8 cellular contexts compared by ENCODE assay signal in the genomic region with DNA sequence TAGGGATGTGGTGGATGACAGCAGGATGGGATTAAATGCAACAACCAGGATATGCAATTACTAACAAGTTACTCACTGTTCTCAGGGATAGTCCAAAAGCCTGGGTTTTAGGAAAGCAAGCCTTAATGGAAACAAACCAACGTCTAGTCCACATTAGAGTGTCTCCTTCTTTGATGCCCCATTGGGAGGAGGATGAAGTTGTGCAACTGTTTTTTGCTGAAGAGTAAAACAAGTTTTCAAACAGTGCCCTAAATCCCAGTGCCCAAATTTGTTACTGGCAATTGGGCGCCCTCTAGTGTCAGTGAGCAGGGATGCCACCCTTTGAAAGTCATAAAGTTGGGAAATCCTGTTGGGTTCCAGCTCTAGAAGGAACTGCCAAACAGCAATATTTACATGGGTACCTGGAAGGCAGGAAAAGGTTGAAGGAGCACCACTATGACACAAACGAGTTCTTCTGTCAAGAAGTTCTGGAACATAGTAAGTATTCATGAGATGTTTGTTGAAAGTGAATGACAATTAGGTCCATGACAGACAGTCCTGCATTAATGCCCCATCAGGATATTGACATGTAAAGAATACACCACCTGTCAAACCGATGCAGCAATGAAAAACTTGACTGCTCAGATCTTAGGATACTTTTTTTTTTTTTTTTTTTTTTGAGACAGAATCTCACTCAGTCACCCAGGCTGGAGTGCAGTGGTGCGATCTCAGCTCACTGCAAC. TPM values are rescaled to one million over a fixed set of nuclear protein-coding genes. Genes with fewer than 3 reads are reported as not detected.
A peak's percentile ranks its signal among the peaks of the same experiment; 100 is the strongest.
DNase-seq lines count a peak whose midpoint lies in the region; ATAC-seq, FAIRE-seq and TF ChIP-seq lines count a peak whose summit lies in the region.

No MANE protein-coding gene starts in this region.

- no peaks in the 10 kb centered on the region for H3K9me3 Mint-ChIP-seq in activated T-helper 1 cell treated with anti-CD3 and anti-CD28 coated beads, Interleukin-12 subunit alpha, Interleukin-12 subunit beta, Interleukin-2, Interleukin-4 antibody, amounts not matched to agents 30 ng/mL and 10 ng/mL and 1 ng/mL, durations not matched to agents 14 hours and 24 hours and 36 hours

- intact Hi-C loops in activated T-helper 1 cell treated with anti-CD3 and anti-CD28 coated beads, Interleukin-12 subunit alpha, Interleukin-12 subunit beta, Interleukin-2, Interleukin-4 antibody, amounts not matched to agents 30 ng/mL and 10 ng/mL and 1 ng/mL, durations not matched to agents 14 hours and 24 hours and 36 hours (cut with micrococcal nuclease) = loop anchor here (1.0 to 5.0 kb wide), 4 partner anchors 43 to 463 kb away; no protein-coding TSS in a partner anchor

- H3K4me3 Mint-ChIP-seq in activated T-helper 1 cell treated with anti-CD3 and anti-CD28 coated beads, Interleukin-12 subunit alpha, Interleukin-12 subunit beta, Interleukin-2, Interleukin-4 antibody, amounts not matched to agents 30 ng/mL and 10 ng/mL and 1 ng/mL, durations not matched to agents 14 hours and 24 hours and 36 hours = no peak overlapping the region

- ATAC-seq in GM21447 (IDR thresholded peaks at IDR 0.05; ENCODE audit: unreplicated experiment) = no peak

- TF ChIP-seq CTCF in D721Med (IDR thresholded peaks at IDR 0.05; ENCODE audit: insufficient read depth, missing control alignments) (peak; percentile 99), fibroblast of the aortic adventitia (IDR thresholded peaks at IDR 0.05; ENCODE audit: insufficient read depth, low read length) (peak; percentile 95)

- no peak for DNase-seq in D721Med (ENCODE audit: insufficient read length, low spot score)
- DNase-seq in HUDEP-2 (lab: John Stamatoyannopoulos, UW; ENCODE audit: unreplicated experiment in 76 of 76) = peak in 51 of 76 experiments; percentile 7 to 74 (median 38)
- peak; percentile 72 for DNase-seq in RKO (ENCODE audit: low spot score)
- DNase-seq in activated T-helper 1 cell treated with anti-CD3 and anti-CD28 coated beads, Interleukin-12 subunit alpha, Interleukin-12 subunit beta, Interleukin-2, Interleukin-4 antibody, amounts not matched to agents 30 ng/mL and 10 ng/mL and 1 ng/mL, durations not matched to agents 14 hours and 24 hours and 36 hours (ENCODE audit: low spot score) = peak; percentile 55
- DNase-seq in fibroblast of the aortic adventitia (ENCODE audit: low read depth) = peak; percentile 90
- DNase-seq in nucleus accumbens (lab: John Stamatoyannopoulos, UW) = peak in 41 of 56 donors; percentile 3 to 77 (median 32)
- no peak for DNase-seq in cortex of kidney (lab: John Stamatoyannopoulos, UW)

- FAIRE-seq in D721Med (lab: Jason Lieb, UNC) = peak; percentile 55

- no peak overlapping the region for H3K4me3 ChIP-seq in fibroblast of the aortic adventitia (ENCODE audit: low read depth, low read length)

- no peak overlapping the region for H3K27ac Mint-ChIP-seq in activated T-helper 1 cell treated with anti-CD3 and anti-CD28 coated beads, Interleukin-12 subunit alpha, Interleukin-12 subunit beta, Interleukin-2, Interleukin-4 antibody, amounts not matched to agents 30 ng/mL and 10 ng/mL and 1 ng/mL, durations not matched to agents 14 hours and 24 hours and 36 hours

- no peaks in the 10 kb centered on the region for H3K36me3 Mint-ChIP-seq in activated T-helper 1 cell treated with anti-CD3 and anti-CD28 coated beads, Interleukin-12 subunit alpha, Interleukin-12 subunit beta, Interleukin-2, Interleukin-4 antibody, amounts not matched to agents 30 ng/mL and 10 ng/mL and 1 ng/mL, durations not matched to agents 14 hours and 24 hours and 36 hours (ENCODE audit: low read depth)

- peaks cover 31% of the 10 kb centered on the region for H3K4me1 Mint-ChIP-seq in activated T-helper 1 cell treated with anti-CD3 and anti-CD28 coated beads, Interleukin-12 subunit alpha, Interleukin-12 subunit beta, Interleukin-2, Interleukin-4 antibody, amounts not matched to agents 30 ng/mL and 10 ng/mL and 1 ng/mL, durations not matched to agents 14 hours and 24 hours and 36 hours (ENCODE audit: low read depth)

- peaks cover 19% of the 10 kb centered on the region for H3K27me3 Mint-ChIP-seq in activated T-helper 1 cell treated with anti-CD3 and anti-CD28 coated beads, Interleukin-12 subunit alpha, Interleukin-12 subunit beta, Interleukin-2, Interleukin-4 antibody, amounts not matched to agents 30 ng/mL and 10 ng/mL and 1 ng/mL, durations not matched to agents 14 hours and 24 hours and 36 hours (ENCODE audit: insufficient read depth)

RNA-seq across cellular contexts. Expression of a gene that starts 11.1 kb away (rescaled TPM):
- total RNA-seq in activated T-helper 1 cell treated with anti-CD3 and anti-CD28 coated beads, Interleukin-12 subunit alpha, Interleukin-12 subunit beta, Interleukin-2, Interleukin-4 antibody, amounts not matched to agents 30 ng/mL and 10 ng/mL and 1 ng/mL, durations not matched to agents 14 hours and 24 hours and 36 hours = 2.8 and 4.3 TPM in 2 replicates
- 1.3 and 16.3 TPM in 2 replicates for total RNA-seq in fibroblast of the aortic adventitia (ENCODE audit: low replicate concordance)

RNA-seq across cellular contexts. Expression of a gene that starts 21.3 kb away (rescaled TPM):
- 17.1 and 20.4 TPM in 2 replicates for total RNA-seq in activated T-helper 1 cell treated with anti-CD3 and anti-CD28 coated beads, Interleukin-12 subunit alpha, Interleukin-12 subunit beta, Interleukin-2, Interleukin-4 antibody, amounts not matched to agents 30 ng/mL and 10 ng/mL and 1 ng/mL, durations not matched to agents 14 hours and 24 hours and 36 hours
- total RNA-seq in fibroblast of the aortic adventitia (ENCODE audit: low replicate concordance) = 20.6 and 21.1 TPM in 2 replicates

Comparison
In these comparisons a context has a peak if more than half of its experiments do, and no peak if none do; other contexts are left out.
1. DNase-seq: peak in HUDEP-2 (51 of 76), RKO (single experiment), activated T-helper 1 cell treated with anti-CD3 and anti-CD28 coated beads, Interleukin-12 subunit alpha, Interleukin-12 subunit beta, Interleukin-2, Interleukin-4 antibody, amounts not matched to agents 30 ng/mL and 10 ng/mL and 1 ng/mL, durations not matched to agents 14 hours and 24 hours and 36 hours (single experiment), fibroblast of the aortic adventitia (single experiment) and nucleus accumbens (41 of 56); none in D721Med (single experiment) and cortex of kidney (single experiment).